Comparison of ENCODE assay signal across 26 cellular contexts in genomic region chr3:124839896-124840295, GRCh38. TPM values are rescaled to one million over a fixed set of nuclear protein-coding genes. Genes with fewer than 3 reads are reported as not detected.
DNase-seq lines count a peak whose midpoint lies in the region; ATAC-seq, FAIRE-seq and TF ChIP-seq lines count a peak whose summit lies in the region.
"Had no signal": no experiment of that assay in that cellular context is flagged by ENCODE, and none has a peak within 500 bp of the region (broad histone marks: within the 10 kb centered on the region; RNA-seq: fewer than 3 reads in every experiment).

No MANE protein-coding gene starts in this region.

- H3K18ac ChIP-seq in IMR-90 (ENCODE audit: low read depth, low read length), result peak overlapping the region; percentile 42; the same call in 1 of the 2 replicates

- H4K5ac ChIP-seq in IMR-90 (ENCODE audit: low read depth, low read length), result peak overlapping the region; percentile 34; the same call in 1 of the 2 replicates

- POLR2A ChIA-PET in IMR-90 (lab: Charles Lee; ENCODE audit: unreplicated experiment), result no interaction called here

- H2BK15ac ChIP-seq in IMR-90 (ENCODE audit: low read depth, low read length), result no peak overlapping the region

- peaks cover 19 to 73% of the 10 kb centered on the region in 2 experiments; a peak in 3 of 4 replicates for H3K79me1 ChIP-seq in IMR-90 (ENCODE audit: low read depth in 1 of 2, low read length in 2 of 2)

- TF ChIP-seq RAD21 in IMR-90 (IDR thresholded peaks at IDR 0.05; ENCODE audit: low read length), result no peak

- peak overlapping the region; percentile 36; the same call in 1 of the 2 replicates for H3K4ac ChIP-seq in IMR-90 (ENCODE audit: low read depth, low read length)

- H3K14ac ChIP-seq in IMR-90 (replicated peaks; ENCODE audit: low read depth, low read length), result no peak overlapping the region

- no peak overlapping the region for H3K4me3 ChIP-seq in IMR-90 (ENCODE audit: insufficient read depth, low read depth, low read length)
- H3K4me3 ChIP-seq in hepatocyte, result no peak overlapping the region
- no peak overlapping the region for H3K4me3 ChIP-seq in thoracic aorta
- H3K4me3 ChIP-seq in pancreas, result no peak overlapping the region
- H3K4me3 ChIP-seq: sigmoid colon, SK-N-MC, thyroid gland had no signal

- H2AFZ ChIP-seq in IMR-90 (replicated peaks; ENCODE audit: low read length, poor library complexity) (no peak overlapping the region), hepatocyte (no peak overlapping the region)

- no peak overlapping the region for H3K9ac ChIP-seq in IMR-90 (ENCODE audit: low read depth, low read length)

- no peak overlapping the region for H4K91ac ChIP-seq in IMR-90 (ENCODE audit: insufficient read depth, low read depth, low read length)

- no peak overlapping the region for H3K4me2 ChIP-seq in IMR-90 (ENCODE audit: low read depth, low read length)
- no peak overlapping the region for H3K4me2 ChIP-seq in hepatocyte

- dilution Hi-C loops in IMR-90 (cut with HindIII; ENCODE audit: low sequenced_read_pairs, unreplicated experiment), result no loop called here

- no peak overlapping the region for H3K56ac ChIP-seq in IMR-90 (ENCODE audit: extremely low read depth, insufficient read depth, low read length)

- H3K9me1 ChIP-seq in IMR-90 (ENCODE audit: insufficient read depth, low read length), result peaks cover 30% of the 10 kb centered on the region; the same call in 1 of the 2 replicates

- intact Hi-C loops in IMR-90 (cut with micrococcal nuclease) (no loop called here), pancreas (cut with DNase I) (no loop called here)

- no peak for TF ChIP-seq CTCF in IMR-90 (conservative IDR thresholded peaks at IDR 0.05; ENCODE audit: low read depth, low read length)
- no peak for TF ChIP-seq CTCF in hepatocyte (IDR thresholded peaks at IDR 0.05; ENCODE audit: poor library complexity)
- no peak for TF ChIP-seq CTCF in thoracic aorta (IDR thresholded peaks at IDR 0.05)
- no peak for TF ChIP-seq CTCF in pancreas (IDR thresholded peaks at IDR 0.05)

- H3K9me2 ChIP-seq in hepatocyte (replicated peaks; ENCODE audit: insufficient read depth), result no peaks in the 10 kb centered on the region

- in situ Hi-C loops in IMR-90 (cut with MboI; ENCODE audit: low sequenced_read_pairs), result no loop called here

- H4K20me1 ChIP-seq in IMR-90 (ENCODE audit: insufficient read depth, low read length) (peaks cover 9% of the 10 kb centered on the region; the same call in 1 of the 2 replicates), hepatocyte (ENCODE audit: insufficient read depth, poor library complexity, severe bottlenecking) (no peaks in the 10 kb centered on the region)

- ATAC-seq in IMR-90 (ENCODE audit: low read depth), result no peak
- no peak for ATAC-seq in thoracic aorta (ENCODE audit: insufficient number of reproducible peaks, low FRiP score, low read depth)
- no peak for ATAC-seq in pancreas
- ATAC-seq: HCT116 had no signal

- no peak overlapping the region for H4K8ac ChIP-seq in IMR-90 (ENCODE audit: low read depth in 2 of 2, low read length in 2 of 2)

- TF ChIP-seq POLR2A in IMR-90 (IDR thresholded peaks at IDR 0.05; ENCODE audit: low read depth, low read length), result no peak

- no TSS peak for BruUV-seq in IMR-90 (replicated peaks; lab: Mats Ljungman, UMichigan)

- peak overlapping the region; percentile 34; the same call in 1 of the 2 replicates for H3K23ac ChIP-seq in IMR-90 (ENCODE audit: low read depth, low read length)

- H2BK5ac ChIP-seq in IMR-90 (ENCODE audit: low read depth, low read length, poor library complexity, severe bottlenecking), result no peak overlapping the region

- no peak overlapping the region; the same call in 1 of the 2 replicates for H2AK5ac ChIP-seq in IMR-90 (ENCODE audit: low read depth, low read length)

- H2AK9ac ChIP-seq in IMR-90 (replicated peaks; ENCODE audit: low read depth, low read length, poor library complexity), result no peak overlapping the region

- H3K36me3 ChIP-seq in IMR-90 (ENCODE audit: control insufficient read depth, insufficient read depth, low read length), result peaks cover 14% of the 10 kb centered on the region
- H3K36me3 ChIP-seq in hepatocyte (replicated peaks; ENCODE audit: insufficient read depth, low read depth), result no peaks in the 10 kb centered on the region
- H3K36me3 ChIP-seq in thoracic aorta, result peaks cover 22% of the 10 kb centered on the region
- peaks cover 0 to 9% (median 0%) of the 10 kb centered on the region in 3 donors for H3K36me3 ChIP-seq in pancreas
- H3K36me3 ChIP-seq: thyroid gland had no signal

- H2BK120ac ChIP-seq in IMR-90 (ENCODE audit: low read depth, low read length), result no peak overlapping the region

- FAIRE-seq in pancreas (lab: Jason Lieb, UNC), result no peak
- FAIRE-seq: frontal cortex, keratinocyte, RCC 7860 had no signal

- no peaks in the 10 kb centered on the region for H3K27me3 ChIP-seq in IMR-90 (ENCODE audit: control insufficient read depth, insufficient read depth, low read length)
- H3K27me3 ChIP-seq in hepatocyte, result no peaks in the 10 kb centered on the region
- no peaks in the 10 kb centered on the region for H3K27me3 ChIP-seq in thoracic aorta (replicated peaks; ENCODE audit: insufficient read depth)
- H3K27me3 ChIP-seq in pancreas, result no peaks in the 10 kb centered on the region
- H3K27me3 ChIP-seq: sigmoid colon, thyroid gland had no signal

- DNase-seq in IMR-90, result no peak
- peak; percentile 49 for DNase-seq in SK-N-DZ (ENCODE audit: low spot score)
- no peak for DNase-seq in hepatocyte (ENCODE audit: low spot score)
- DNase-seq in thoracic aorta (ENCODE audit: low spot score), result no peak
- DNase-seq in substantia nigra (lab: John Stamatoyannopoulos, UW), result no peak
- no peak for DNase-seq in pancreas
- DNase-seq in NCI-H2196 (lab: John Stamatoyannopoulos, UW; ENCODE audit: unreplicated experiment), result no peak
- DNase-seq: activated B cell treated with CpG ODN at 0.5 μM for 24 hours; activated CD4-positive, alpha-beta memory T cell treated with anti-CD3 and anti-CD28 coated beads, Interleukin-2, amount 10 ng/mL, durations not matched to agents 7 days and 5 days; activated gamma-delta T cell treated with Interleukin-2 at 50 U/mL for 16 hours; activated T-cell treated with anti-CD3 and anti-CD28 coated beads for 4 hours; amniotic stem cell; Caco-2; caudate nucleus; erythroblast; NCI-H1436; NCI-H345; NK-92 treated with Interleukin-12 subunit alpha and Interleukin-12 subunit beta, amount 100 ng/mL, for 24 hours; nucleus accumbens; sigmoid colon; thyroid gland had no signal

- H3K4me1 ChIP-seq in IMR-90 (ENCODE audit: control insufficient read depth, insufficient read depth, low read length) (peaks cover 26% of the 10 kb centered on the region), hepatocyte (ENCODE audit: insufficient read depth) (peaks cover 44% of the 10 kb centered on the region), thoracic aorta (ENCODE audit: control insufficient read depth in 1 of 2, low read depth in 2 of 2) (peaks cover 51 to 84% of the 10 kb centered on the region in 2 donors), pancreas (peaks cover 5 to 18% (median 9%) of the 10 kb centered on the region in 3 donors)

- peaks cover 16% of the 10 kb centered on the region for H3K79me2 ChIP-seq in hepatocyte

- no peak overlapping the region for H2BK20ac ChIP-seq in IMR-90 (ENCODE audit: low read depth, low read length)

- H3K9me3 ChIP-seq in IMR-90 (ENCODE audit: control insufficient read depth, insufficient read depth, low read length) (no peaks in the 10 kb centered on the region), hepatocyte (ENCODE audit: low read depth) (no peaks in the 10 kb centered on the region), thoracic aorta (no peaks in the 10 kb centered on the region), pancreas (no peaks in the 10 kb centered on the region)
- H3K9me3 ChIP-seq: Caco-2, sigmoid colon, thyroid gland had no signal

- H3K27ac ChIP-seq in IMR-90 (ENCODE audit: insufficient read depth, low read length), result no peak overlapping the region
- peak overlapping the region; percentile 98 for H3K27ac ChIP-seq in hepatocyte
- peak overlapping the region; percentile 31 to 50 for H3K27ac ChIP-seq in thoracic aorta
- H3K27ac ChIP-seq in substantia nigra (ENCODE audit: low read depth, low read length, poor library complexity, severe bottlenecking), result no peak overlapping the region
- H3K27ac ChIP-seq in pancreas, result peak overlapping the region in 1 of 4 donors; percentile 35
- H3K27ac ChIP-seq: SK-N-MC, thyroid gland had no signal

- CTCF ChIA-PET in IMR-90 (lab: Yijun Ruan, JAX), result no interaction called here

TF ChIP-seq in IMR-90, 13 proteins besides CTCF, POLR2A, EP300 and RAD21:
- TF ChIP-seq RFX5 (IDR thresholded peaks at IDR 0.05; ENCODE audit: low read depth, low read length), result no peak
- no peak for TF ChIP-seq USF2 (IDR thresholded peaks at IDR 0.05; ENCODE audit: low read depth, low read length)
- TF ChIP-seq, protein P1, sequence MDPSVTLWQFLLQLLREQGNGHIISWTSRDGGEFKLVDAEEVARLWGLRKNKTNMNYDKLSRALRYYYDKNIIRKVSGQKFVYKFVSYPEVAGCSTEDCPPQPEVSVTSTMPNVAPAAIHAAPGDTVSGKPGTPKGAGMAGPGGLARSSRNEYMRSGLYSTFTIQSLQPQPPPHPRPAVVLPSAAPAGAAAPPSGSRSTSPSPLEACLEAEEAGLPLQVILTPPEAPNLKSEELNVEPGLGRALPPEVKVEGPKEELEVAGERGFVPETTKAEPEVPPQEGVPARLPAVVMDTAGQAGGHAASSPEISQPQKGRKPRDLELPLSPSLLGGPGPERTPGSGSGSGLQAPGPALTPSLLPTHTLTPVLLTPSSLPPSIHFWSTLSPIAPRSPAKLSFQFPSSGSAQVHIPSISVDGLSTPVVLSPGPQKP (IDR thresholded peaks at IDR 0.05; ENCODE audit: borderline replicate concordance, low read depth, low read length), result no peak

RNA-seq across cellular contexts. Expression of gene ITGB5, which starts 47.3 kb away (rescaled TPM):
- total RNA-seq in IMR-90 (2012; rRNA removed), result 71.7 and 85.0 TPM in 2 replicates
- polyA plus RNA-seq in IMR-90 (2012; rRNA removed), result 101 and 102 TPM in 2 replicates
- 155 and 524 TPM in 2 replicates for polyA plus RNA-seq in IMR-90 (2012; cell fraction: cytosol; rRNA removed)
- polyA plus RNA-seq in IMR-90 (2012; cell fraction: nucleus; rRNA removed; ENCODE audit: low replicate concordance), result 43.5 and 72.2 TPM in 2 replicates
- 27.9 and 33.4 TPM in 2 replicates for polyA plus RNA-seq in SK-N-DZ (2014; cell fraction: cytosol; rRNA removed)
- polyA plus RNA-seq in SK-N-DZ (2014; cell fraction: nucleus; rRNA removed), result 13.8 and 19.2 TPM in 2 replicates
- 97.0 and 109 TPM in 2 replicates for total RNA-seq in hepatocyte
- 103 and 113 TPM in 2 replicates for polyA plus RNA-seq in hepatocyte
- 100 to 1,000 TPM; 576 to 592 TPM for total RNA-seq in thoracic aorta
- 10 to 100 TPM; 18.9 to 69.9 (median 27.2) TPM for total RNA-seq in pancreas
- 10 to 100 TPM in 1 of 2 donors, 1 to 10 TPM in 1; 9.5 to 15.1 TPM for polyA plus RNA-seq in pancreas
- total RNA-seq: activated B cell treated with CpG ODN at 0.5 μM for 24 hours had no signal

Comparison
In these comparisons a context has a peak if more than half of its experiments do, and no peak if none do; other contexts are left out.
1. H3K27ac ChIP-seq: peak in hepatocyte (single experiment) and thoracic aorta (2 of 2); none in IMR-90 (single experiment) and substantia nigra (single experiment).